ENCODE assay signal across 36 cellular contexts in genomic region chr19:40175820-40176219, GRCh38. TPM values are rescaled to one million over a fixed set of nuclear protein-coding genes. Genes with fewer than 3 reads are reported as not detected.
"Had no signal": no experiment of that assay in that cellular context is flagged by ENCODE, and none has a peak within 500 bp of the region (broad histone marks: within the 10 kb centered on the region; RNA-seq: fewer than 3 reads in every experiment).

No MANE protein-coding gene starts in this region.

- H3K27ac ChIP-seq: adrenal gland, body of pancreas, brain microvascular endothelial cell, breast epithelium, VCaP had no signal

- H3K36me3 ChIP-seq: adrenal gland, brain microvascular endothelial cell, breast epithelium had no signal

- H3K27me3 ChIP-seq: adrenal gland, body of pancreas, brain microvascular endothelial cell, breast epithelium had no signal

- H3K4me1 ChIP-seq: adrenal gland, body of pancreas, breast epithelium had no signal

- H3K9me3 ChIP-seq: adrenal gland, body of pancreas, breast epithelium had no signal

- H3K4me3 ChIP-seq: adrenal gland, body of pancreas, breast epithelium had no signal

- ATAC-seq: activated CD8-positive, alpha-beta T cell treated with anti-CD3 and anti-CD28 coated beads for 36 hours; activated naive CD4-positive, alpha-beta T cell treated with anti-CD3 and anti-CD28 coated beads, Interleukin-2, amount 50 U/mL, for 72 hours; activated T-cell treated with anti-CD3 and anti-CD28 coated beads, Interleukin-2, amount 50 U/mL, for 4 hours; activated T-cell treated with anti-CD3 and anti-CD28 coated beads, Interleukin-2, amount 50 U/mL, for 72 hours; activated T-helper 17 cell treated with anti-CD3 and anti-CD28 coated beads, Interleukin-2, amount 50 U/mL, for 72 hours; body of pancreas had no signal

- DNase-seq: activated B cell treated with CpG ODN at 0.5 μM for 24 hours; activated CD4-positive, alpha-beta memory T cell treated with anti-CD3 and anti-CD28 coated beads for 36 hours; activated CD4-positive, alpha-beta T cell treated with anti-CD3 and anti-CD28 coated beads for 4 hours; activated CD4-positive, alpha-beta T cell treated with anti-CD3 and anti-CD28 coated beads, Interleukin-2, amount 10 ng/mL, durations not matched to agents 24 days and 14 days; activated CD4-positive, alpha-beta T cell treated with anti-CD3 and anti-CD28 coated beads, Interleukin-2, amount 50 U/mL, for 1 hour; activated CD4-positive, alpha-beta T cell treated with anti-CD3 and anti-CD28 coated beads, Interleukin-2, amount 50 U/mL, for 4 hours; activated CD4-positive, CD25-positive, alpha-beta regulatory T cell treated with anti-CD3 and anti-CD28 coated beads, Interleukin-2, amount 50 U/mL, for 72 hours; activated CD8-positive, alpha-beta memory T cell treated with anti-CD3 and anti-CD28 coated beads, Interleukin-2, amount 50 U/mL, for 4 hours; activated CD8-positive, alpha-beta T cell treated with anti-CD3 and anti-CD28 coated beads for 36 hours; activated effector memory CD4-positive, alpha-beta T cell treated with anti-CD3 and anti-CD28 coated beads, Interleukin-2, amount 50 U/mL, for 16 hours; activated gamma-delta T cell treated with Interleukin-2 at 50 U/mL for 16 hours; activated naive CD4-positive, alpha-beta T cell; activated naive CD4-positive, alpha-beta T cell treated with anti-CD3 and anti-CD28 coated beads for 36 hours; activated naive CD4-positive, alpha-beta T cell treated with anti-CD3 and anti-CD28 coated beads, Interleukin-2, amount 50 U/mL, for 16 hours; activated naive CD8-positive, alpha-beta T cell treated with anti-CD3 and anti-CD28 coated beads for 36 hours; activated T-cell treated with anti-CD3 and anti-CD28 coated beads for 4 hours; activated T-cell treated with anti-CD3 and anti-CD28 coated beads, Interleukin-2, amount 50 U/mL, for 1 hour; activated T-cell treated with anti-CD3 and anti-CD28 coated beads, Interleukin-2, amount 50 U/mL, for 4 hours; activated T-cell treated with anti-CD3 and anti-CD28 coated beads, Interleukin-2, amount 50 U/mL, for 72 hours; adrenal gland; amniotic stem cell; aorta; body of pancreas; brain microvascular endothelial cell; caudate nucleus; cerebellar nuclear complex; T-helper 1 cell; T-helper 2 cell; T-helper 9 cell had no signal

RNA-seq across cellular contexts. Expression of gene TTC9B, which starts 42.4 kb away (rescaled TPM):
- total RNA-seq: activated B cell treated with CpG ODN at 0.5 μM for 24 hours; activated CD4-positive, alpha-beta memory T cell treated with anti-CD3 and anti-CD28 coated beads for 36 hours; activated CD4-positive, alpha-beta T cell treated with anti-CD3 and anti-CD28 coated beads, Interleukin-2, amount 10 ng/mL, durations not matched to agents 24 days and 14 days; activated CD8-positive, alpha-beta memory T cell treated with anti-CD3 and anti-CD28 coated beads for 36 hours; activated CD8-positive, alpha-beta T cell treated with anti-CD3 and anti-CD28 coated beads for 36 hours; activated naive CD4-positive, alpha-beta T cell treated with anti-CD3 and anti-CD28 coated beads for 36 hours; activated naive CD4-positive, alpha-beta T cell treated with anti-CD3 and anti-CD28 coated beads, Interleukin-2, amount 50 U/mL, for 72 hours; activated naive CD8-positive, alpha-beta T cell treated with anti-CD3 and anti-CD28 coated beads for 36 hours; activated T-cell treated with anti-CD3 and anti-CD28 coated beads, Interleukin-2, amount 50 U/mL, for 4 hours; activated T-cell treated with anti-CD3 and anti-CD28 coated beads, Interleukin-2, amount 50 U/mL, for 72 hours; activated T-helper 1 cell treated with anti-CD3 and anti-CD28 coated beads, Interleukin-12 subunit alpha, Interleukin-12 subunit beta, Interleukin-2, Interleukin-4 antibody, amounts not matched to agents 30 ng/mL and 10 ng/mL and 1 ng/mL, durations not matched to agents 14 hours and 24 hours and 36 hours; aorta; astrocyte; body of pancreas had no signal

RNA-seq across cellular contexts. Expression of gene CCNP, which starts 50.7 kb away (rescaled TPM):
- total RNA-seq: activated CD4-positive, alpha-beta memory T cell treated with anti-CD3 and anti-CD28 coated beads for 36 hours; activated CD8-positive, alpha-beta memory T cell treated with anti-CD3 and anti-CD28 coated beads for 36 hours; activated CD8-positive, alpha-beta T cell treated with anti-CD3 and anti-CD28 coated beads for 36 hours; activated naive CD4-positive, alpha-beta T cell treated with anti-CD3 and anti-CD28 coated beads for 36 hours; activated naive CD8-positive, alpha-beta T cell treated with anti-CD3 and anti-CD28 coated beads for 36 hours; activated T-helper 1 cell treated with anti-CD3 and anti-CD28 coated beads, Interleukin-12 subunit alpha, Interleukin-12 subunit beta, Interleukin-2, Interleukin-4 antibody, amounts not matched to agents 30 ng/mL and 10 ng/mL and 1 ng/mL, durations not matched to agents 14 hours and 24 hours and 36 hours; body of pancreas had no signal
